In genomic region chr5:148790545-148791333, GRCh38 we compare ENCODE assay signal across 10 cellular contexts. TPM values are rescaled to one million over a fixed set of nuclear protein-coding genes. Genes with fewer than 3 reads are reported as not detected.
DNase-seq lines count a peak whose midpoint lies in the region; ATAC-seq and TF ChIP-seq lines count a peak whose summit lies in the region.
"Had no signal": no experiment of that assay in that cellular context is flagged by ENCODE, and none has a peak within 500 bp of the region (broad histone marks: within the 10 kb centered on the region; RNA-seq: fewer than 3 reads in every experiment).

No MANE protein-coding gene starts in this region.

- TF ChIP-seq CTCF in HEK293 (tag by site-specific recombination; IDR thresholded peaks at IDR 0.05): no peak

- DNase-seq in glomerular visceral epithelial cell (ENCODE audit: extremely low spot score) (peak; percentile 16), NCI-H146 (lab: John Stamatoyannopoulos, UW) (no peak), cerebellum (ENCODE audit: low spot score) (no peak), SJCRH30 (no peak), Right ventricle myocardium inferior (ENCODE audit: missing footprints) (no peak)
- DNase-seq: NCI-H1694 treated with DMSO at 0.1 percent for 48 hours, right cardiac atrium had no signal

- POLR2A ChIA-PET in HEK293 (lab: Yijun Ruan, JAX): no interaction called here

- CTCF ChIA-PET in HEK293 (lab: Yijun Ruan, JAX): interaction anchor here (0.6 to 3.2 kb wide), 5 partner anchors 14 to 167 kb away, joined by 3 to 9 read pairs (median 3); no protein-coding TSS in a partner anchor

- H3K4me1 ChIP-seq in HEK293 (ENCODE audit: control insufficient read depth, insufficient read depth, low read length) (no peaks in the 10 kb centered on the region), SJCRH30 (no peaks in the 10 kb centered on the region)

- intact Hi-C loops in Right ventricle myocardium inferior (cut with DNase I): no loop called here

- H3K27me3 ChIP-seq in SJCRH30: no peaks in the 10 kb centered on the region

- H3K9me3 ChIP-seq in HEK293 (ENCODE audit: control insufficient read depth, insufficient read depth, low read depth, low read length) (no peaks in the 10 kb centered on the region), SJCRH30 (replicated peaks) (no peaks in the 10 kb centered on the region)

- no peaks in the 10 kb centered on the region for H3K36me3 ChIP-seq in HEK293 (ENCODE audit: control insufficient read depth in 2 of 2, insufficient read depth in 1 of 2, low read length in 2 of 2)
- no peaks in the 10 kb centered on the region for H3K36me3 ChIP-seq in SJCRH30

- H3K27ac ChIP-seq in HEK293 (ENCODE audit: extremely low read depth, low read depth, low read length) (no peak overlapping the region), SJCRH30 (no peak overlapping the region)

- no peak overlapping the region for H3K4me3 ChIP-seq in HEK293 (ENCODE audit: low read depth, low read length)
- H3K4me3 ChIP-seq in SJCRH30: no peak overlapping the region

- peak; percentile 28 for ATAC-seq in GM19025 (IDR thresholded peaks at IDR 0.05; ENCODE audit: low read depth, unreplicated experiment)
- peak; percentile 25 for ATAC-seq in HG03521 (IDR thresholded peaks at IDR 0.05; ENCODE audit: unreplicated experiment)
- no peak for ATAC-seq in Right ventricle myocardium inferior
- ATAC-seq: right cardiac atrium had no signal

TF ChIP-seq in HEK293, 187 proteins besides CTCF, POLR2A, EP300 and RAD21:
- TF ChIP-seq ZNF24 (tag by site-specific recombination; IDR thresholded peaks at IDR 0.05): no peak
- TF ChIP-seq ZNF768 (tag by site-specific recombination; IDR thresholded peaks at IDR 0.05): 0 out of 2 replicates have a peak, but pooled peaks have one; percentile 13
- TF ChIP-seq ZBTB49 (tag by site-specific recombination; IDR thresholded peaks at IDR 0.05; ENCODE audit: low read depth): peak; percentile 94

RNA-seq across cellular contexts. Expression of gene ADRB2, which starts 35.7 kb away (rescaled TPM):
- total RNA-seq in cerebellum (1.1 TPM), Right ventricle myocardium inferior (5.5 TPM)
- 0.08 and 0.10 TPM in 2 replicates for total RNA-seq in SJCRH30 (2014; rRNA removed; shearing (Covaris generic))
